18 cellular contexts compared by ENCODE assay signal in the genomic region with DNA sequence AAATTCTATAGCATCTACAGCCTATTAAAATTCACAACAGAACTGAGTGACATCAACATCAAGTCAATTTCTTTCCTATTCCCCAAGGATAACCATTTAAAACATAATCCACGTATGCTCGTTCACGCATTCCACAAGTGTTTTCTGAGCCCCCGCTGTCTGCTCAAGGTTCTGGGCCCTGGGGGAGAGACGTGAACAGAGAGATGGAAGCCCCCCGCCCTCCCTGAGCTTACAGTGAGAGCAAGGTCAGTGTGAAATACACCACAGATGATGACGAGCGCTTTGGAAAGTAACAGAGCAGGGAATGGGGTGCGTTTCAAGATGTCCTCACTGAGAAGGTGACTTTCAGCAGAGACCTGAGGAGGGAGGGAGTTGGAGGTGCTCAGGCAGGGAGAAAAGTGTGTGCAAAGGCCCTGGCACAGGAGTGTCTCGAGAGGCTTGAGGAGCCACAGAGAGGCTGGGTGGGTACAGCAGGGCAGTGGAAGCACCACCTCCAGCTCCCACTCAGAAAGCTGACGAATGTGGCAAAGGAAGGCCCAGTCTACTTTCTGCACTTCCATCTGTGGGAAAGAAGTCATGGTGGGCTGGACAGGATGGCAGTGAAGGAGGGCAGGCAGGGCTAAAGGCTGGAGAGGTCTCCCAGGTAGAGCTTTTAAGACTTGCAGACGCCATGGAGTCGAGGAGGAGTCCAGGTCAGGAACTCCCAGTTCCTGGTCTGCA.
DNase-seq lines count a peak whose midpoint lies in the region; ATAC-seq, FAIRE-seq and TF ChIP-seq lines count a peak whose summit lies in the region.
"Had no signal": no experiment of that assay in that cellular context is flagged by ENCODE, and none has a peak within 500 bp of the region (broad histone marks: within the 10 kb centered on the region; RNA-seq: fewer than 3 reads in every experiment).

No MANE protein-coding gene starts in this region.

- ATAC-seq in GM21723 (IDR thresholded peaks at IDR 0.05; ENCODE audit: unreplicated experiment): no peak

- no peak overlapping the region for H3K4me3 Mint-ChIP-seq in activated T-cell treated with anti-CD3 and anti-CD28 coated beads, Interleukin-2, amount 50 U/mL, for 24 hours
- H3K4me3 Mint-ChIP-seq: CD4-positive, alpha-beta T cell had no signal

- TF ChIP-seq POLR2A in prostate gland (IDR thresholded peaks at IDR 0.05): no peak

- H3K9me3 Mint-ChIP-seq in activated T-cell treated with anti-CD3 and anti-CD28 coated beads, Interleukin-2, amount 50 U/mL, for 24 hours: peaks cover 11% of the 10 kb centered on the region

- H2AFZ ChIP-seq in keratinocyte (ENCODE audit: control insufficient read depth, low read length): peak overlapping the region; percentile 82
- H2AFZ ChIP-seq: GM23248 had no signal

- H3K4me3 ChIP-seq in keratinocyte (ENCODE audit: control insufficient read depth in 2 of 3, extremely low read depth in 1 of 3, insufficient read depth in 2 of 3, low read depth in 1 of 3, low read length in 3 of 3) (no peak overlapping the region), prostate gland (no peak overlapping the region)
- H3K4me3 ChIP-seq: GM23248 had no signal

- no peaks in the 10 kb centered on the region for H3K36me3 Mint-ChIP-seq in activated T-cell treated with anti-CD3 and anti-CD28 coated beads, Interleukin-2, amount 50 U/mL, for 24 hours (ENCODE audit: low read depth)

- dilution Hi-C loops in keratinocyte (cut with MboI; ENCODE audit: extremely low pct_ligation_motif_present, low sequenced_read_pairs): no loop called here

- peaks cover 2% of the 10 kb centered on the region for H3K27me3 Mint-ChIP-seq in activated T-cell treated with anti-CD3 and anti-CD28 coated beads, Interleukin-2, amount 50 U/mL, for 24 hours
- H3K27me3 Mint-ChIP-seq: CD4-positive, alpha-beta T cell had no signal

- no peaks in the 10 kb centered on the region for H4K20me1 ChIP-seq in keratinocyte (ENCODE audit: control insufficient read depth, extremely low read depth, insufficient read depth, low read length)

- H3K9me3 ChIP-seq in keratinocyte (ENCODE audit: control insufficient read depth, low read depth, low read length) (no peaks in the 10 kb centered on the region), prostate gland (no peaks in the 10 kb centered on the region)

- WGBS in prostate gland: 91% methylated on average over 13 of the region's 13 CpGs

- TF ChIP-seq CTCF in keratinocyte (optimal IDR thresholded peaks at IDR 0.05 in 1 of 3, IDR thresholded peaks at IDR 0.05 in 1 of 3, conservative IDR thresholded peaks at IDR 0.05 in 1 of 3; ENCODE audit: extremely low read depth in 1 of 3, insufficient read depth in 2 of 3, low read length in 3 of 3) (no peak), prostate gland (IDR thresholded peaks at IDR 0.05) (no peak)

- no peaks in the 10 kb centered on the region for H3K9me1 ChIP-seq in keratinocyte (ENCODE audit: control insufficient read depth, extremely low read depth, insufficient read depth, low read length)

- H3K4me2 ChIP-seq in keratinocyte (ENCODE audit: control insufficient read depth, extremely low read depth, insufficient read depth, low read depth, low read length): peak overlapping the region; percentile 34

- no peak overlapping the region for H3K9ac ChIP-seq in keratinocyte (ENCODE audit: control insufficient read depth, extremely low read depth, insufficient read depth, low read length)
- H3K9ac ChIP-seq: GM23248 had no signal

- H3K79me2 ChIP-seq in keratinocyte (ENCODE audit: control insufficient read depth, insufficient read depth, low read length): no peaks in the 10 kb centered on the region

- FAIRE-seq in keratinocyte (lab: Jason Lieb, UNC): no peak
- FAIRE-seq: GM12891, GM19239 had no signal

- H3K27ac ChIP-seq in keratinocyte (ENCODE audit: control insufficient read depth, insufficient read depth, low read length) (no peak overlapping the region), prostate gland (no peak overlapping the region)
- H3K27ac ChIP-seq: GM23248 had no signal

- intact Hi-C loops in prostate gland (cut with DNase I): no loop called here

- no peak overlapping the region for H3K27ac Mint-ChIP-seq in activated T-cell treated with anti-CD3 and anti-CD28 coated beads, Interleukin-2, amount 50 U/mL, for 24 hours
- H3K27ac Mint-ChIP-seq: CD4-positive, alpha-beta T cell had no signal

- H3K27me3 ChIP-seq in keratinocyte (ENCODE audit: control insufficient read depth, extremely low read depth, insufficient read depth, low read length) (no peaks in the 10 kb centered on the region), prostate gland (replicated peaks; ENCODE audit: insufficient read depth) (no peaks in the 10 kb centered on the region)

- peak; percentile 18 for DNase-seq in activated T-cell treated with anti-CD3 and anti-CD28 coated beads, Interleukin-2, amount 50 U/mL, for 24 hours
- no peak for DNase-seq in activated T-cell treated with anti-CD3 and anti-CD28 coated beads, Interleukin-2, amount 50 U/mL, for 1 hour
- peak; percentile 41 for DNase-seq in activated CD8-positive, alpha-beta memory T cell treated with anti-CD3 and anti-CD28 coated beads, Interleukin-2, amount 50 U/mL, for 48 hours
- DNase-seq in keratinocyte (ENCODE audit: low read depth, low spot score) (no peak), prostate gland (ENCODE audit: low spot score) (peak; percentile 2)
- DNase-seq in effector CD8-positive, alpha-beta T cell (lab: John Stamatoyannopoulos, UW): no peak
- DNase-seq: Calu3; CD4-positive, alpha-beta T cell; DMS79; NCI-H1417 treated with DMSO at 0.1 percent for 48 hours; NCI-H526; NK-92 treated with Interleukin-12 subunit alpha and Interleukin-12 subunit beta, amount 100 ng/mL, for 24 hours; OCI-M1; RPMI8226 had no signal

- H3K36me3 ChIP-seq in keratinocyte (ENCODE audit: control insufficient read depth in 2 of 2, extremely low read depth in 1 of 2, insufficient read depth in 2 of 2, low read length in 2 of 2): no peaks in the 10 kb centered on the region
- no peaks in the 10 kb centered on the region for H3K36me3 ChIP-seq in prostate gland

- H3K4me1 ChIP-seq in keratinocyte (ENCODE audit: control insufficient read depth, extremely low read depth, insufficient read depth, low read length) (peaks cover 15% of the 10 kb centered on the region), prostate gland (replicated peaks) (no peaks in the 10 kb centered on the region)

- peaks cover 3% of the 10 kb centered on the region for H3K4me1 Mint-ChIP-seq in activated T-cell treated with anti-CD3 and anti-CD28 coated beads, Interleukin-2, amount 50 U/mL, for 24 hours (ENCODE audit: low read depth)

Comparison
In these comparisons a context has a peak if more than half of its experiments do, and no peak if none do; other contexts are left out.
1. DNase-seq: peak in activated T-cell treated with anti-CD3 and anti-CD28 coated beads, Interleukin-2, amount 50 U/mL, for 24 hours (single experiment), activated CD8-positive, alpha-beta memory T cell treated with anti-CD3 and anti-CD28 coated beads, Interleukin-2, amount 50 U/mL, for 48 hours (single experiment) and prostate gland (single experiment); none in activated T-cell treated with anti-CD3 and anti-CD28 coated beads, Interleukin-2, amount 50 U/mL, for 1 hour (single experiment), keratinocyte (single experiment) and effector CD8-positive, alpha-beta T cell (single experiment).